ENCODE assay signal across 1 cellular context in the genomic region with DNA sequence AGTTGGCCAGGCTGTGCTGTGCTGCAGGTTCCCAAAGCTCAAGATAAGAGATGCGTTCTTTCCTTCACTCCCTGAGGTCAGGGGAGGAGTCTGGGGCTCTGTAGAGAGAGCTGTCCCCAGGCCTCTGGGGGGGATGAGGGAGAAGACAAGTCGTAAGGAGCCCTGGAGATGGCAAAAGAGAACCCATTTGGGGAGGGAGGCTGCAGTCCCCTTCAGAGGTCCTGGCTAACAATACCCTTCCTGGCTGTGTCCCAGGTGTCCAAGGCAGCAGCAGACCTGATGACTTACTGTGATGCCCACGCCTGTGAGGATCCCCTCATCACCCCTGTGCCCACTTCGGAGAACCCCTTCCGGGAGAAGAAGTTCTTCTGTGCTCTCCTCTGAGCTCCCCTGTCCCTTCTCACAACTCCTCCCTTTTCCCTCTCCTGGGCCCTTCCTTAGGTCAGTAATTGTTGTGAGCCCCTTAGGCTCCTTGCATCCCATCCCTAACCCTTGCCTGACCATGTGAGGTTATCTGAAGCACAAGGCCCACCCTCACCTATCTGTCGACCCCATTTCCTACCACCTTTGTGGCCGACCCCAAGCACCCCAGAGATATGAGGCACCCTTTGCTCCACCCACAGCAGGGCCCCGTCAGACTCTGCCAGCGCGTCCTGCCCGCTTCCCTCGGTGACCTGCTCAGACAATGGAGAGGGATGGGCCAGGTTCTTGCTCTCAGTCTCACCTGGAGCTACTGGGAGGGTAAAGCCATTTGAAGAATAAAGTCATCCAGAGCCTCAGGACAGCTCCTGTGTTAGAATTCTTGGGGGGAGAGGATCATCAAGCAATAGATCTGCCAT.
TF ChIP-seq lines count a peak whose summit lies in the region.

No MANE protein-coding gene starts in this region.

TF ChIP-seq in endothelial cell of umbilical vein, 7 proteins besides CTCF, POLR2A, EP300 and RAD21:
- TF ChIP-seq, protein P1, sequence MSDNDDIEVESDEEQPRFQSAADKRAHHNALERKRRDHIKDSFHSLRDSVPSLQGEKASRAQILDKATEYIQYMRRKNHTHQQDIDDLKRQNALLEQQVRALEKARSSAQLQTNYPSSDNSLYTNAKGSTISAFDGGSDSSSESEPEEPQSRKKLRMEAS (IDR thresholded peaks at IDR 0.05; ENCODE audit: insufficient read depth, insufficient read length) = no peak
- TF ChIP-seq FOS (IDR thresholded peaks at IDR 0.05; ENCODE audit: borderline replicate concordance, insufficient read depth, low read length) (no peak), MYC (IDR thresholded peaks at IDR 0.05; ENCODE audit: low read depth, low read length) (no peak)
